Comparison of ENCODE assay signal across 2 cellular contexts in the genomic region with DNA sequence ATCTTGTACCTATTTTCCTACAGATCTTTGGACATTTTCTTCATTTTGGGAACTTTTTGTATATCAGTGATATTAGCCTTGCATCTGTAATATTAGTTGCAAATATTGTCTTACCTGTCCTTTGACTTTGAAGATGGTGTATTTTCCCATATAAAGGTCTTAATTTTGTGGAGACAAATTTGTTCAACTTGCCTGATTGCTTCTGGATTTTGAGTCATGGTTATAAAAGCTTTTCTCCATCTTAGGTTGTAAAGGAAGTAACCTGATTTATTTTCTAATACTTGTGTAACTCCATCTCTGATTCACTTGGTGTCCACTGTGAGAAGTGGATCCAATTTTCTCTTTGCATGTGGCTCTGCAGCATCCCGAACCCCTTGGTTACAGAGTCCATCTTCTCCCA.
TF ChIP-seq lines count a peak whose summit lies in the region.

No MANE protein-coding gene starts in this region.

TF ChIP-seq in liver, 16 proteins besides CTCF, POLR2A, EP300 and RAD21:
- TF ChIP-seq FOXA2 (IDR thresholded peaks at IDR 0.05) (no peak), JUND (IDR thresholded peaks at IDR 0.05) (peak in 1 of 2 donors; percentile 4)

TF ChIP-seq in HepG2, 621 proteins besides CTCF, POLR2A, EP300 and RAD21:
- TF ChIP-seq NR3C1 (CRISPR knock-in tag; IDR thresholded peaks at IDR 0.05): no peak
- TF ChIP-seq HOXA7 (CRISPR knock-in tag; IDR thresholded peaks at IDR 0.05): no peak
- no peak for TF ChIP-seq ZNF350 (CRISPR knock-in tag; IDR thresholded peaks at IDR 0.05; ENCODE audit: borderline replicate concordance, low read depth)
- TF ChIP-seq PAX8 (CRISPR knock-in tag; IDR thresholded peaks at IDR 0.05; ENCODE audit: borderline replicate concordance): no peak
- TF ChIP-seq, protein P1, sequence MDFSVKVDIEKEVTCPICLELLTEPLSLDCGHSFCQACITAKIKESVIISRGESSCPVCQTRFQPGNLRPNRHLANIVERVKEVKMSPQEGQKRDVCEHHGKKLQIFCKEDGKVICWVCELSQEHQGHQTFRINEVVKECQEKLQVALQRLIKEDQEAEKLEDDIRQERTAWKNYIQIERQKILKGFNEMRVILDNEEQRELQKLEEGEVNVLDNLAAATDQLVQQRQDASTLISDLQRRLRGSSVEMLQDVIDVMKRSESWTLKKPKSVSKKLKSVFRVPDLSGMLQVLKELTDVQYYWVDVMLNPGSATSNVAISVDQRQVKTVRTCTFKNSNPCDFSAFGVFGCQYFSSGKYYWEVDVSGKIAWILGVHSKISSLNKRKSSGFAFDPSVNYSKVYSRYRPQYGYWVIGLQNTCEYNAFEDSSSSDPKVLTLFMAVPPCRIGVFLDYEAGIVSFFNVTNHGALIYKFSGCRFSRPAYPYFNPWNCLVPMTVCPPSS (IDR thresholded peaks at IDR 0.05): no peak
- no peak for TF ChIP-seq ZSCAN9 (CRISPR knock-in tag; IDR thresholded peaks at IDR 0.05; ENCODE audit: borderline replicate concordance)
- no peak for TF ChIP-seq ZNF839 (CRISPR knock-in tag; IDR thresholded peaks at IDR 0.05; ENCODE audit: borderline replicate concordance)
- TF ChIP-seq HNRNPK (IDR thresholded peaks at IDR 0.05; ENCODE audit: low read depth, low read length, poor library complexity, severe bottlenecking): no peak
- TF ChIP-seq, protein P2, sequence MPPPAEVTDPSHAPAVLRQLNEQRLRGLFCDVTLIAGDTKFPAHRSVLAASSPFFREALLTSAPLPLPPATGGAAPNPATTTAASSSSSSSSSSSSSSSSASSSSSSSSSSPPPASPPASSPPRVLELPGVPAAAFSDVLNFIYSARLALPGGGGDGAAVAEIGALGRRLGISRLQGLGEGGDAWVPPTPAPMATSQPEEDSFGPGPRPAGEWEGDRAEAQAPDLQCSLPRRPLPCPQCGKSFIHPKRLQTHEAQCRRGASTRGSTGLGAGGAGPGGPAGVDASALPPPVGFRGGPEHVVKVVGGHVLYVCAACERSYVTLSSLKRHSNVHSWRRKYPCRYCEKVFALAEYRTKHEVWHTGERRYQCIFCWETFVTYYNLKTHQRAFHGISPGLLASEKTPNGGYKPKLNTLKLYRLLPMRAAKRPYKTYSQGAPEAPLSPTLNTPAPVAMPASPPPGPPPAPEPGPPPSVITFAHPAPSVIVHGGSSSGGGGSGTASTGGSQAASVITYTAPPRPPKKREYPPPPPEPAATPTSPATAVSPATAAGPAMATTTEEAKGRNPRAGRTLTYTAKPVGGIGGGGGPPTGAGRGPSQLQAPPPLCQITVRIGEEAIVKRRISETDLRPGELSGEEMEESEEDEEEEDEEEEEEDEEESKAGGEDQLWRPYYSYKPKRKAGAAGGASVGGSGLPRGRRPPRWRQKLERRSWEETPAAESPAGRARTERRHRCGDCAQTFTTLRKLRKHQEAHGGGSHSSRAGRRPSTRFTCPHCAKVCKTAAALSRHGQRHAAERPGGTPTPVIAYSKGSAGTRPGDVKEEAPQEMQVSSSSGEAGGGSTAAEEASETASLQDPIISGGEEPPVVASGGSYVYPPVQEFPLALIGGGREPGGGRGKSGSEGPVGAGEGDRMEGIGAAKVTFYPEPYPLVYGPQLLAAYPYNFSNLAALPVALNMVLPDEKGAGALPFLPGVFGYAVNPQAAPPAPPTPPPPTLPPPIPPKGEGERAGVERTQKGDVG (CRISPR knock-in tag; IDR thresholded peaks at IDR 0.05; ENCODE audit: borderline replicate concordance): no peak
- TF ChIP-seq SP140L (CRISPR knock-in tag; IDR thresholded peaks at IDR 0.05; ENCODE audit: borderline replicate concordance): no peak
